ENCODE assay signal across 1 cellular context in the genomic region with DNA sequence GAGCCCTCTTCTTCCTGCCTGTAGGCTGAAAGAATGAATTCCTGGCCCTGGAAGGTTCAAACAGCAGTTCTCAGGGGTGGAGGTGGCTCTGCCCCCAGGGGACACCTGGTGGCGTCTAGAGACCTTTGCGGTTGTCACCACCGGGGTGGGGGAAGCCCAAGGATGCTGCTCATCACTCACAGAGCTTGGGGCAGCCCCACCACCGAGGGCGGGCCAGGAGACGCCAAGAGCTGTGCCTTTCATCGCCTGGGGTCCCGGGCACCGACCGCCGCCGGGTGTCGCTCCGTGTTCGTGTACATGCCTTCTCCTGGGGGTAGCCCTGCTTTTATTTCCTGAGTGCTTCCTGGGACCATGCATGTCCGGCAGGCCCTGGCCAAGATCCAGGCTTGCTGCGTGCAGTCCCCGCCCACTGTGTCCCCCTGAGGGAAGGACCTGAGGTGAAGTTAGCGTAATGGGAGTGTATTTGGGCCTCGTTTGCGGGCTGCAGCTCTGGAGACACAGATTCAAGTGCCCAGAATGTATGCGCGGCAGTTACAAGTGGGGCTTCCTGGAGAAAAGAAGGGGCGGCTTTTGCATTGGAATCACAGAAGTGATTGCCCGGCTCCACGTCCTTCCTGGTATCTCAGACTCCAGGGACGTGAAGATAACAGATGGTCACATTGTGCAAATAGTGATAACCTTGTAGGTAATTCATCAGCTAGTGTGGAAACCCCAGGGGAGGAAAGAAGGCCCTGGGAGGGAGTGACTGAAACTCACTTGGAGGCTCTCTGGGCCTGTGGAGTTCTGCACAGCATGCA.
TF ChIP-seq lines count a peak whose summit lies in the region.

No MANE protein-coding gene starts in this region.

TF ChIP-seq in HepG2, 621 proteins besides CTCF, POLR2A, EP300 and RAD21 (continued from another document and continues in another):
- TF ChIP-seq, protein P1, sequence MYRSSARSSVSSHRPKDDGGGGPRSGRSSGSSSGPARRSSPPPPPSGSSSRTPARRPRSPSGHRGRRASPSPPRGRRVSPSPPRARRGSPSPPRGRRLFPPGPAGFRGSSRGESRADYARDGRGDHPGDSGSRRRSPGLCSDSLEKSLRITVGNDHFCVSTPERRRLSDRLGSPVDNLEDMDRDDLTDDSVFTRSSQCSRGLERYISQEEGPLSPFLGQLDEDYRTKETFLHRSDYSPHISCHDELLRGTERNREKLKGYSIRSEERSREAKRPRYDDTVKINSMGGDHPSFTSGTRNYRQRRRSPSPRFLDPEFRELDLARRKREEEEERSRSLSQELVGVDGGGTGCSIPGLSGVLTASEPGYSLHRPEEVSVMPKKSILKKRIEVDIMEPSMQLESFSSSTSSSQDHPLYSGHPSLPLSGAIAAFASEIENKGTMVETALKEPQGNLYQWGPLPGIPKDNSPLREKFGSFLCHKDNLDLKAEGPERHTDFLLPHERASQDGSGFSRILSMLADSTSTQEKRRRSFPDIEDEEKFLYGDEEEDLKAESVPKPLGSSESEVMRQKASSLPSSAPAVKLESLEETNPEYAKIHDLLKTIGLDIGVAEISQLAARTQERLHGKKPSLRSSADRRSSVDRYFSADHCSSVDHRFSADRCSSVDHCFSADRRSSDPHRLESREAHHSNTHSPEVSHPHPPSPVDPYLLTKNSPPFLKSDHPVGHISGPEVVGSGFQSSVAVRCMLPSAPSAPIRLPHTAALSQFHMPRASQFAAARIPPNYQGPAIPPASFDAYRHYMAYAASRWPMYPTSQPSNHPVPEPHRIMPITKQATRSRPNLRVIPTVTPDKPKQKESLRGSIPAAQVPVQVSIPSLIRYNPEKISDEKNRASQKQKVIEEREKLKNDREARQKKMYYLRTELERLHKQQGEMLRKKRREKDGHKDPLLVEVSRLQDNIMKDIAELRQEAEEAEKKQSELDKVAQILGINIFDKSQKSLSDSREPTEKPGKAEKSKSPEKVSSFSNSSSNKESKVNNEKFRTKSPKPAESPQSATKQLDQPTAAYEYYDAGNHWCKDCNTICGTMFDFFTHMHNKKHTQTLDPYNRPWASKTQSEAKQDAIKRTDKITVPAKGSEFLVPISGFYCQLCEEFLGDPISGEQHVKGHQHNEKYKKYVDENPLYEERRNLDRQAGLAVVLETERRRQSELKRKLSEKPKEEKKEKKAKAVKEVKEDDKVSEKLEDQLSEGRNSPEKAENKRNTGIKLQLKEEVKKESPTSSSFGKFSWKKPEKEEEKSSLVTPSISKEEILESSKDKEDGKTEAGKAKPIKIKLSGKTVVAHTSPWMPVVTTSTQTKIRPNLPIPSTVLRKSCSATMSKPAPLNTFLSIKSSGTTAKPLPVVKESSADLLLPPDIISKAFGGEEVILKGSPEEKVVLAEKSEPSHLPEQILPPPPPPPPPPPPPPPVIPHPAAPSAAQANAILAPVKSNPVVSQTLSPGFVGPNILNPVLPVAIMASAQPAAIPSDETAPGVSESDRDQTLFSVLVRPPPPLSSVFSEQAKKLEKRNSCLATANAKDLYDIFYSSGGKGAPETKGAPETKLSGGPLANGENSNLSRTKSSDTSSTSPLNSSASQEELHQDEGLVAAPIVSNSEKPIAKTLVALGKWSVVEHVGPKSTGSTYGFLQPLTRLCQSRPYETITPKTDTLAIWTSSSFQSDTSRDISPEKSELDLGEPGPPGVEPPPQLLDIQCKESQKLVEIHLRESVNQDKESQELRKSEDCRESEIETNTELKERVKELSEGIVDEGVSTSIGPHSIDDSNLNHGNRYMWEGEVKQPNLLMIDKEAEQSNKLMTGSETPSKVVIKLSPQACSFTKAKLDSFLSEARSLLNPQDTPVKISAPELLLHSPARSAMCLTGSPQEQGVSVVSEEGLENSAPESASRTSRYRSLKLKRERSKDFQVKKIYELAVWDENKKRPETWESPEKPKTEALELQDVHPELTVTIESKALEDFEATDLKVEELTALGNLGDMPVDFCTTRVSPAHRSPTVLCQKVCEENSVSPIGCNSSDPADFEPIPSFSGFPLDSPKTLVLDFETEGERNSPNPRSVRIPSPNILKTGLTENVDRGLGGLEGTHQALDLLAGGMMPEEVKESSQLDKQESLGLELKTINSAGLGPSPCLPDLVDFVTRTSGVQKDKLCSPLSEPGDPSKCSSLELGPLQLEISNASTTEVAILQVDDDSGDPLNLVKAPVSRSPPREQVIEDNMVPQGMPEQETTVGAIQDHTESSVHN (CRISPR knock-in tag; IDR thresholded peaks at IDR 0.05): no peak
- no peak for TF ChIP-seq ZNF619 (CRISPR knock-in tag; IDR thresholded peaks at IDR 0.05)
- TF ChIP-seq SMARCC2 (IDR thresholded peaks at IDR 0.05): no peak
- no peak for TF ChIP-seq ZNF34 (CRISPR knock-in tag; IDR thresholded peaks at IDR 0.05; ENCODE audit: borderline replicate concordance)
- TF ChIP-seq HNF4A (CRISPR knock-in tag; IDR thresholded peaks at IDR 0.05): no peak; the same call in none of the 2 replicates
- TF ChIP-seq, protein P2, sequence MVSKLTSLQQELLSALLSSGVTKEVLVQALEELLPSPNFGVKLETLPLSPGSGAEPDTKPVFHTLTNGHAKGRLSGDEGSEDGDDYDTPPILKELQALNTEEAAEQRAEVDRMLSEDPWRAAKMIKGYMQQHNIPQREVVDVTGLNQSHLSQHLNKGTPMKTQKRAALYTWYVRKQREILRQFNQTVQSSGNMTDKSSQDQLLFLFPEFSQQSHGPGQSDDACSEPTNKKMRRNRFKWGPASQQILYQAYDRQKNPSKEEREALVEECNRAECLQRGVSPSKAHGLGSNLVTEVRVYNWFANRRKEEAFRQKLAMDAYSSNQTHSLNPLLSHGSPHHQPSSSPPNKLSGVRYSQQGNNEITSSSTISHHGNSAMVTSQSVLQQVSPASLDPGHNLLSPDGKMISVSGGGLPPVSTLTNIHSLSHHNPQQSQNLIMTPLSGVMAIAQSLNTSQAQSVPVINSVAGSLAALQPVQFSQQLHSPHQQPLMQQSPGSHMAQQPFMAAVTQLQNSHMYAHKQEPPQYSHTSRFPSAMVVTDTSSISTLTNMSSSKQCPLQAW (CRISPR knock-in tag; IDR thresholded peaks at IDR 0.05): peak; percentile 83
- no peak; the same call in 1 of the 2 replicates for TF ChIP-seq ZNF766 (CRISPR knock-in tag; IDR thresholded peaks at IDR 0.05; ENCODE audit: borderline replicate concordance)
- TF ChIP-seq, protein P3, sequence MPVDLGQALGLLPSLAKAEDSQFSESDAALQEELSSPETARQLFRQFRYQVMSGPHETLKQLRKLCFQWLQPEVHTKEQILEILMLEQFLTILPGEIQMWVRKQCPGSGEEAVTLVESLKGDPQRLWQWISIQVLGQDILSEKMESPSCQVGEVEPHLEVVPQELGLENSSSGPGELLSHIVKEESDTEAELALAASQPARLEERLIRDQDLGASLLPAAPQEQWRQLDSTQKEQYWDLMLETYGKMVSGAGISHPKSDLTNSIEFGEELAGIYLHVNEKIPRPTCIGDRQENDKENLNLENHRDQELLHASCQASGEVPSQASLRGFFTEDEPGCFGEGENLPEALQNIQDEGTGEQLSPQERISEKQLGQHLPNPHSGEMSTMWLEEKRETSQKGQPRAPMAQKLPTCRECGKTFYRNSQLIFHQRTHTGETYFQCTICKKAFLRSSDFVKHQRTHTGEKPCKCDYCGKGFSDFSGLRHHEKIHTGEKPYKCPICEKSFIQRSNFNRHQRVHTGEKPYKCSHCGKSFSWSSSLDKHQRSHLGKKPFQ (CRISPR knock-in tag; IDR thresholded peaks at IDR 0.05; ENCODE audit: insufficient replicate concordance): no peak
- TF ChIP-seq, protein P4, sequence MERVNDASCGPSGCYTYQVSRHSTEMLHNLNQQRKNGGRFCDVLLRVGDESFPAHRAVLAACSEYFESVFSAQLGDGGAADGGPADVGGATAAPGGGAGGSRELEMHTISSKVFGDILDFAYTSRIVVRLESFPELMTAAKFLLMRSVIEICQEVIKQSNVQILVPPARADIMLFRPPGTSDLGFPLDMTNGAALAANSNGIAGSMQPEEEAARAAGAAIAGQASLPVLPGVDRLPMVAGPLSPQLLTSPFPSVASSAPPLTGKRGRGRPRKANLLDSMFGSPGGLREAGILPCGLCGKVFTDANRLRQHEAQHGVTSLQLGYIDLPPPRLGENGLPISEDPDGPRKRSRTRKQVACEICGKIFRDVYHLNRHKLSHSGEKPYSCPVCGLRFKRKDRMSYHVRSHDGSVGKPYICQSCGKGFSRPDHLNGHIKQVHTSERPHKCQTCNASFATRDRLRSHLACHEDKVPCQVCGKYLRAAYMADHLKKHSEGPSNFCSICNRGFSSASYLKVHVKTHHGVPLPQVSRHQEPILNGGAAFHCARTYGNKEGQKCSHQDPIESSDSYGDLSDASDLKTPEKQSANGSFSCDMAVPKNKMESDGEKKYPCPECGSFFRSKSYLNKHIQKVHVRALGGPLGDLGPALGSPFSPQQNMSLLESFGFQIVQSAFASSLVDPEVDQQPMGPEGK (CRISPR knock-in tag; IDR thresholded peaks at IDR 0.05): peak; percentile 84
- no peak for TF ChIP-seq ZNF253 (CRISPR knock-in tag; IDR thresholded peaks at IDR 0.05; ENCODE audit: borderline replicate concordance)
- TF ChIP-seq NFYC (CRISPR knock-in tag; IDR thresholded peaks at IDR 0.05): no peak
- TF ChIP-seq HNRNPH1 (optimal IDR thresholded peaks at IDR 0.05; ENCODE audit: low read depth, low read length): no peak
- TF ChIP-seq, protein P5, sequence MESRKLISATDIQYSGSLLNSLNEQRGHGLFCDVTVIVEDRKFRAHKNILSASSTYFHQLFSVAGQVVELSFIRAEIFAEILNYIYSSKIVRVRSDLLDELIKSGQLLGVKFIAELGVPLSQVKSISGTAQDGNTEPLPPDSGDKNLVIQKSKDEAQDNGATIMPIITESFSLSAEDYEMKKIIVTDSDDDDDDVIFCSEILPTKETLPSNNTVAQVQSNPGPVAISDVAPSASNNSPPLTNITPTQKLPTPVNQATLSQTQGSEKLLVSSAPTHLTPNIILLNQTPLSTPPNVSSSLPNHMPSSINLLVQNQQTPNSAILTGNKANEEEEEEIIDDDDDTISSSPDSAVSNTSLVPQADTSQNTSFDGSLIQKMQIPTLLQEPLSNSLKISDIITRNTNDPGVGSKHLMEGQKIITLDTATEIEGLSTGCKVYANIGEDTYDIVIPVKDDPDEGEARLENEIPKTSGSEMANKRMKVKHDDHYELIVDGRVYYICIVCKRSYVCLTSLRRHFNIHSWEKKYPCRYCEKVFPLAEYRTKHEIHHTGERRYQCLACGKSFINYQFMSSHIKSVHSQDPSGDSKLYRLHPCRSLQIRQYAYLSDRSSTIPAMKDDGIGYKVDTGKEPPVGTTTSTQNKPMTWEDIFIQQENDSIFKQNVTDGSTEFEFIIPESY (CRISPR knock-in tag; IDR thresholded peaks at IDR 0.05): no peak; the same call in 1 of the 2 replicates
- no peak for TF ChIP-seq NFE2L2 (IDR thresholded peaks at IDR 0.05; ENCODE audit: low read length)
- TF ChIP-seq, protein P6, sequence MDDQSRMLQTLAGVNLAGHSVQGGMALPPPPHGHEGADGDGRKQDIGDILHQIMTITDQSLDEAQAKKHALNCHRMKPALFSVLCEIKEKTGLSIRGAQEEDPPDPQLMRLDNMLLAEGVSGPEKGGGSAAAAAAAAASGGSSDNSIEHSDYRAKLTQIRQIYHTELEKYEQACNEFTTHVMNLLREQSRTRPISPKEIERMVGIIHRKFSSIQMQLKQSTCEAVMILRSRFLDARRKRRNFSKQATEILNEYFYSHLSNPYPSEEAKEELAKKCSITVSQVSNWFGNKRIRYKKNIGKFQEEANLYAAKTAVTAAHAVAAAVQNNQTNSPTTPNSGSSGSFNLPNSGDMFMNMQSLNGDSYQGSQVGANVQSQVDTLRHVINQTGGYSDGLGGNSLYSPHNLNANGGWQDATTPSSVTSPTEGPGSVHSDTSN (CRISPR knock-in tag; IDR thresholded peaks at IDR 0.05; ENCODE audit: borderline replicate concordance): no peak
- TF ChIP-seq, protein P7, sequence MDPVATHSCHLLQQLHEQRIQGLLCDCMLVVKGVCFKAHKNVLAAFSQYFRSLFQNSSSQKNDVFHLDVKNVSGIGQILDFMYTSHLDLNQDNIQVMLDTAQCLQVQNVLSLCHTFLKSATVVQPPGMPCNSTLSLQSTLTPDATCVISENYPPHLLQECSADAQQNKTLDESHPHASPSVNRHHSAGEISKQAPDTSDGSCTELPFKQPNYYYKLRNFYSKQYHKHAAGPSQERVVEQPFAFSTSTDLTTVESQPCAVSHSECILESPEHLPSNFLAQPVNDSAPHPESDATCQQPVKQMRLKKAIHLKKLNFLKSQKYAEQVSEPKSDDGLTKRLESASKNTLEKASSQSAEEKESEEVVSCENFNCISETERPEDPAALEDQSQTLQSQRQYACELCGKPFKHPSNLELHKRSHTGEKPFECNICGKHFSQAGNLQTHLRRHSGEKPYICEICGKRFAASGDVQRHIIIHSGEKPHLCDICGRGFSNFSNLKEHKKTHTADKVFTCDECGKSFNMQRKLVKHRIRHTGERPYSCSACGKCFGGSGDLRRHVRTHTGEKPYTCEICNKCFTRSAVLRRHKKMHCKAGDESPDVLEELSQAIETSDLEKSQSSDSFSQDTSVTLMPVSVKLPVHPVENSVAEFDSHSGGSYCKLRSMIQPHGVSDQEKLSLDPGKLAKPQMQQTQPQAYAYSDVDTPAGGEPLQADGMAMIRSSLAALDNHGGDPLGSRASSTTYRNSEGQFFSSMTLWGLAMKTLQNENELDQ (CRISPR knock-in tag; IDR thresholded peaks at IDR 0.05; ENCODE audit: borderline replicate concordance): no peak
- TF ChIP-seq HNRNPK (IDR thresholded peaks at IDR 0.05; ENCODE audit: low read depth, low read length, poor library complexity, severe bottlenecking): no peak
- TF ChIP-seq, protein P8, sequence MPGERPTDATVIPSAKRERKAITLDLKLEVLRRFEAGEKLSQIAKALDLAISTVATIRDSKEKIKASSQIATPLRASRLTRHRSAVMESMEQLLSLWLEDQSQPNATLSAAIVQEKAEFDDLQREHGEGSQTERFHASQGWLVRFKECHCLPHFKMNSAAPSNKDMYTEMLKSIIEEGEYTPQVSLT (CRISPR knock-in tag; IDR thresholded peaks at IDR 0.05; ENCODE audit: borderline replicate concordance, low read depth): no peak
- 0 out of 2 replicates have a peak, but pooled peaks have one; percentile 29 for TF ChIP-seq HMG20A (CRISPR knock-in tag; IDR thresholded peaks at IDR 0.05; ENCODE audit: borderline replicate concordance)
- no peak for TF ChIP-seq NKX3-1 (CRISPR knock-in tag; IDR thresholded peaks at IDR 0.05)
- no peak for TF ChIP-seq ATF7-NPFF (CRISPR knock-in tag; IDR thresholded peaks at IDR 0.05; ENCODE audit: low read depth)
- TF ChIP-seq ZNF326 (CRISPR knock-in tag; IDR thresholded peaks at IDR 0.05; ENCODE audit: borderline replicate concordance): no peak
- TF ChIP-seq MXI1 (IDR thresholded peaks at IDR 0.05; ENCODE audit: borderline replicate concordance, low read depth, low read length): peak; percentile 55; the same call in 1 of the 3 replicates
- no peak for TF ChIP-seq SRSF4 (IDR thresholded peaks at IDR 0.05; ENCODE audit: low read depth, low read length, poor library complexity, severe bottlenecking)
- TF ChIP-seq ZNF136 (CRISPR knock-in tag; IDR thresholded peaks at IDR 0.05; ENCODE audit: low read depth): no peak
- no peak for TF ChIP-seq TARDBP (CRISPR knock-in tag; IDR thresholded peaks at IDR 0.05)
- TF ChIP-seq ZNF501 (CRISPR knock-in tag; IDR thresholded peaks at IDR 0.05): peak; percentile 65; the same call in 1 of the 2 replicates
- TF ChIP-seq PHF8 (CRISPR knock-in tag; IDR thresholded peaks at IDR 0.05): 0 out of 2 replicates have a peak, but pooled peaks have one; percentile 16
- TF ChIP-seq, protein P9, sequence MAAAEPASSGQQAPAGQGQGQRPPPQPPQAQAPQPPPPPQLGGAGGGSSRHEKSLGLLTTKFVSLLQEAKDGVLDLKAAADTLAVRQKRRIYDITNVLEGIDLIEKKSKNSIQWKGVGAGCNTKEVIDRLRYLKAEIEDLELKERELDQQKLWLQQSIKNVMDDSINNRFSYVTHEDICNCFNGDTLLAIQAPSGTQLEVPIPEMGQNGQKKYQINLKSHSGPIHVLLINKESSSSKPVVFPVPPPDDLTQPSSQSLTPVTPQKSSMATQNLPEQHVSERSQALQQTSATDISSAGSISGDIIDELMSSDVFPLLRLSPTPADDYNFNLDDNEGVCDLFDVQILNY (CRISPR knock-in tag; conservative IDR thresholded peaks at IDR 0.05): no peak
